ENCODE assay signal across 8 cellular contexts in the genomic region with DNA sequence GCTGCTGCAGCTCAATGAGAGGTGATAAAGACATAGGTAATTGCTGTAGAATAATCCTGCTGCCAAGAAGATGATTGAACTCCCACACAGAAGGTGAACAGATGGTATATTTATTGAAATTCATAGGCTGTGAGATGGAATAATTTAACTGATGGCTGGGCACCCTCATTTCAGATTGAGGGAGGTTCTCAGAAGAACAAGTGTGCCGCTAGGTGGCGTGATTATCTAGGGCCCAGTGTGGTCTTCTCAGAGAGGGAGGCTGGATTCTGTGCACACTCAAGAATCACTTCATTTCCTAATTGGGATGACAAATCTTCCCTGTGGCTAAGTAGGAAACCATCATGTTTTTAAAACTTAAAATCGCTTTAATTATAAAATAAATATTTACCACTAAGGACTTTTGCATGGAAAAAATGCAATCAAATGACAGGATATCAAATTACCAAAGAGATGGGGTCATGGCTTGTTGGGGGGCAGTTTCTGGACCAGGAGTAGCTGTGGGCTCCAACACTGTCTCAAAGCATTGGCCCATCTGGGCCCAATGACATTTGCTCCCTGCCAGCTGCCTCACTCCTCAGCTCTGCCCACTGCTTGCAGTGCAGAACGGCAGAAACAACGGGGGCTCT.
A peak's percentile ranks its signal among the peaks of the same experiment; 100 is the strongest.
DNase-seq lines count a peak whose midpoint lies in the region; ATAC-seq and TF ChIP-seq lines count a peak whose summit lies in the region.
"Had no signal": no experiment of that assay in that cellular context is flagged by ENCODE, and none has a peak within 500 bp of the region (broad histone marks: within the 10 kb centered on the region; RNA-seq: fewer than 3 reads in every experiment).

No MANE protein-coding gene starts in this region.

- H3K4me1 ChIP-seq in OCI-LY1 (ENCODE audit: insufficient read depth, low read length, severe bottlenecking) (peaks cover 5% of the 10 kb centered on the region), ovary (ENCODE audit: insufficient read depth) (no peaks in the 10 kb centered on the region)

- no peaks in the 10 kb centered on the region for H3F3A ChIP-seq in OCI-LY1 (ENCODE audit: insufficient read depth, low read length)

- no peak for ATAC-seq in activated T-cell treated with anti-CD3 and anti-CD28 coated beads, Interleukin-2, amount 50 U/mL, for 4 hours
- ATAC-seq in GM18517 (IDR thresholded peaks at IDR 0.05; ENCODE audit: unreplicated experiment): no peak

- no peaks in the 10 kb centered on the region for H4K20me1 ChIP-seq in OCI-LY1 (ENCODE audit: insufficient read depth, low read length)

- H3K4me3 ChIP-seq in GM12864 (ENCODE audit: low read depth, low read length): no peak overlapping the region
- no peak overlapping the region for H3K4me3 ChIP-seq in OCI-LY1 (ENCODE audit: low read depth, low read length, poor library complexity, severe bottlenecking)
- H3K4me3 ChIP-seq in fibroblast of villous mesenchyme (ENCODE audit: low read depth, low read length): no peak overlapping the region
- H3K4me3 ChIP-seq in ovary: no peak overlapping the region

- no peaks in the 10 kb centered on the region for H3K9me3 Mint-ChIP-seq in activated T-cell treated with anti-CD3 and anti-CD28 coated beads, Interleukin-2, amount 50 U/mL, for 4 hours

- no peak overlapping the region for H3K4me2 ChIP-seq in OCI-LY1 (ENCODE audit: low read length)

- DNase-seq in GM12864 (ENCODE audit: low read depth): peak; percentile 39
- peak; percentile 53 for DNase-seq in HT1080 (ENCODE audit: low read depth)
- DNase-seq in activated T-cell treated with anti-CD3 and anti-CD28 coated beads, Interleukin-2, amount 50 U/mL, for 4 hours: peak; percentile 53
- peak; percentile 60 for DNase-seq in fibroblast of villous mesenchyme (ENCODE audit: low read depth)
- DNase-seq in ovary: peak in 4 of 5 donors; percentile 16 to 35 (median 19)

- 43 to 45% (median 45%) methylated on average over 5 of the region's 5 CpGs for WGBS in ovary, 3 donors

- H3K27me3 Mint-ChIP-seq in activated T-cell treated with anti-CD3 and anti-CD28 coated beads, Interleukin-2, amount 50 U/mL, for 4 hours (ENCODE audit: low read depth): no peaks in the 10 kb centered on the region

- no peaks in the 10 kb centered on the region for H3K79me2 ChIP-seq in OCI-LY1 (ENCODE audit: insufficient read depth, low read length)

- TF ChIP-seq EP300 in ovary (IDR thresholded peaks at IDR 0.05): no peak

- TF ChIP-seq POLR2A in ovary (IDR thresholded peaks at IDR 0.05): no peak

- H3K36me3 Mint-ChIP-seq in activated T-cell treated with anti-CD3 and anti-CD28 coated beads, Interleukin-2, amount 50 U/mL, for 4 hours (ENCODE audit: insufficient read depth): no peaks in the 10 kb centered on the region

- H3K36me3 ChIP-seq in OCI-LY1 (ENCODE audit: insufficient read depth, low read length): no peaks in the 10 kb centered on the region
- no peaks in the 10 kb centered on the region for H3K36me3 ChIP-seq in ovary

- no peak overlapping the region for H2AFZ ChIP-seq in OCI-LY1 (ENCODE audit: low read length)

- H3K4me3 Mint-ChIP-seq in activated T-cell treated with anti-CD3 and anti-CD28 coated beads, Interleukin-2, amount 50 U/mL, for 4 hours: no peak overlapping the region

- no peak overlapping the region for H3K27ac ChIP-seq in OCI-LY1 (ENCODE audit: low read depth, low read length, poor library complexity, severe bottlenecking)
- H3K27ac ChIP-seq in ovary: no peak overlapping the region
- H3K27ac ChIP-seq: epithelial cell of prostate had no signal

- intact Hi-C loops in ovary (cut with DNase I): no loop called here

- H3K4me1 Mint-ChIP-seq in activated T-cell treated with anti-CD3 and anti-CD28 coated beads, Interleukin-2, amount 50 U/mL, for 4 hours (ENCODE audit: low read depth): peaks cover 10% of the 10 kb centered on the region

- peak; percentile 76 for TF ChIP-seq CTCF in GM12864 (IDR thresholded peaks at IDR 0.05; ENCODE audit: low read depth, low read length, missing control alignments)
- TF ChIP-seq CTCF in OCI-LY1 (IDR thresholded peaks at IDR 0.05; ENCODE audit: low read length): peak; percentile 78
- peak; percentile 82 for TF ChIP-seq CTCF in fibroblast of villous mesenchyme (IDR thresholded peaks at IDR 0.05; ENCODE audit: insufficient read depth, low read depth, low read length)
- no peak for TF ChIP-seq CTCF in ovary (IDR thresholded peaks at IDR 0.05)

- H3K9ac ChIP-seq in OCI-LY1 (ENCODE audit: low read length): no peak overlapping the region

- no peaks in the 10 kb centered on the region for H3K9me2 ChIP-seq in OCI-LY1 (ENCODE audit: low read depth, low read length)

- H3K9me3 ChIP-seq in OCI-LY1 (ENCODE audit: low read length): no peaks in the 10 kb centered on the region
- no peaks in the 10 kb centered on the region for H3K9me3 ChIP-seq in ovary

- H3K27me3 ChIP-seq in OCI-LY1 (ENCODE audit: insufficient read depth, low read length) (no peaks in the 10 kb centered on the region), ovary (no peaks in the 10 kb centered on the region)

Comparison
In these comparisons a context has a peak if more than half of its experiments do, and no peak if none do; other contexts are left out.
1. CTCF ChIP-seq: peak in GM12864 (single experiment), OCI-LY1 (single experiment) and fibroblast of villous mesenchyme (single experiment); none in ovary (0 of 3).
2. Peak in every context shown above with its lines, with median percentiles within 50 percentile points of each other: DNase-seq.